1 cellular context compared by ENCODE assay signal in genomic region chr19:6048348-6048747, GRCh38.
TF ChIP-seq lines count a peak whose summit lies in the region.

No MANE protein-coding gene starts in this region.

TF ChIP-seq in GM23338, 12 proteins besides CTCF, POLR2A, EP300 and RAD21 (continued from another document):
- no peak for TF ChIP-seq ZNF462 (CRISPR knock-in tag; IDR thresholded peaks at IDR 0.05)
- no peak for TF ChIP-seq EZH2 (IDR thresholded peaks at IDR 0.05; ENCODE audit: low read depth, unreplicated experiment)
- no peak for TF ChIP-seq JUNB (IDR thresholded peaks at IDR 0.05; ENCODE audit: unreplicated experiment)
- no peak for TF ChIP-seq POLR2AphosphoS5 (IDR thresholded peaks at IDR 0.05; ENCODE audit: low read depth)
- TF ChIP-seq ZNF331 (CRISPR knock-in tag; IDR thresholded peaks at IDR 0.05; ENCODE audit: low read depth), result no peak
- TF ChIP-seq, protein P1, sequence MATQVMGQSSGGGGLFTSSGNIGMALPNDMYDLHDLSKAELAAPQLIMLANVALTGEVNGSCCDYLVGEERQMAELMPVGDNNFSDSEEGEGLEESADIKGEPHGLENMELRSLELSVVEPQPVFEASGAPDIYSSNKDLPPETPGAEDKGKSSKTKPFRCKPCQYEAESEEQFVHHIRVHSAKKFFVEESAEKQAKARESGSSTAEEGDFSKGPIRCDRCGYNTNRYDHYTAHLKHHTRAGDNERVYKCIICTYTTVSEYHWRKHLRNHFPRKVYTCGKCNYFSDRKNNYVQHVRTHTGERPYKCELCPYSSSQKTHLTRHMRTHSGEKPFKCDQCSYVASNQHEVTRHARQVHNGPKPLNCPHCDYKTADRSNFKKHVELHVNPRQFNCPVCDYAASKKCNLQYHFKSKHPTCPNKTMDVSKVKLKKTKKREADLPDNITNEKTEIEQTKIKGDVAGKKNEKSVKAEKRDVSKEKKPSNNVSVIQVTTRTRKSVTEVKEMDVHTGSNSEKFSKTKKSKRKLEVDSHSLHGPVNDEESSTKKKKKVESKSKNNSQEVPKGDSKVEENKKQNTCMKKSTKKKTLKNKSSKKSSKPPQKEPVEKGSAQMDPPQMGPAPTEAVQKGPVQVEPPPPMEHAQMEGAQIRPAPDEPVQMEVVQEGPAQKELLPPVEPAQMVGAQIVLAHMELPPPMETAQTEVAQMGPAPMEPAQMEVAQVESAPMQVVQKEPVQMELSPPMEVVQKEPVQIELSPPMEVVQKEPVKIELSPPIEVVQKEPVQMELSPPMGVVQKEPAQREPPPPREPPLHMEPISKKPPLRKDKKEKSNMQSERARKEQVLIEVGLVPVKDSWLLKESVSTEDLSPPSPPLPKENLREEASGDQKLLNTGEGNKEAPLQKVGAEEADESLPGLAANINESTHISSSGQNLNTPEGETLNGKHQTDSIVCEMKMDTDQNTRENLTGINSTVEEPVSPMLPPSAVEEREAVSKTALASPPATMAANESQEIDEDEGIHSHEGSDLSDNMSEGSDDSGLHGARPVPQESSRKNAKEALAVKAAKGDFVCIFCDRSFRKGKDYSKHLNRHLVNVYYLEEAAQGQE (IDR thresholded peaks at IDR 0.05; ENCODE audit: unreplicated experiment), result no peak
- TF ChIP-seq, protein P2, sequence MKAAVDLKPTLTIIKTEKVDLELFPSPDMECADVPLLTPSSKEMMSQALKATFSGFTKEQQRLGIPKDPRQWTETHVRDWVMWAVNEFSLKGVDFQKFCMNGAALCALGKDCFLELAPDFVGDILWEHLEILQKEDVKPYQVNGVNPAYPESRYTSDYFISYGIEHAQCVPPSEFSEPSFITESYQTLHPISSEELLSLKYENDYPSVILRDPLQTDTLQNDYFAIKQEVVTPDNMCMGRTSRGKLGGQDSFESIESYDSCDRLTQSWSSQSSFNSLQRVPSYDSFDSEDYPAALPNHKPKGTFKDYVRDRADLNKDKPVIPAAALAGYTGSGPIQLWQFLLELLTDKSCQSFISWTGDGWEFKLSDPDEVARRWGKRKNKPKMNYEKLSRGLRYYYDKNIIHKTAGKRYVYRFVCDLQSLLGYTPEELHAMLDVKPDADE (IDR thresholded peaks at IDR 0.05), result no peak
